ENCODE assay signal across 25 cellular contexts in the genomic region with DNA sequence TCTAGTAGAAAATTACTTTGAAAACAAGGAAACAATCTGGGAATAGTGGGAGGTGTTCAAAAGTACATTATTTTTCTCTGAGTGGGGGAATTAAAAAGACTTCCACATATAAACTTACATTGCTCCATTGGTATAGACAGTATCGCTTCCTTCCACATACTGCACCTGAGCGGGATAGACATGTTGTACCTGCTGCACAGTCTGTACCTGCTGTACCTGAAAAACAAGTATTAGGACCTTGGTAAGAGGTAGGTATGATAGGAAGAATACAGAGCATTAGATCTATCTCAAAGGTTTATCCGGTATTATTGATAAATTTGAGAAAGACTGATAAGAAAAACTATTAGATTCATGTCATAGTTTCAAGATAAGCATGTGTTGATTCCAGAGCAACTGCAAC.
DNase-seq lines count a peak whose midpoint lies in the region; ATAC-seq, FAIRE-seq and TF ChIP-seq lines count a peak whose summit lies in the region.
"Had no signal": no experiment of that assay in that cellular context is flagged by ENCODE, and none has a peak within 500 bp of the region (broad histone marks: within the 10 kb centered on the region; RNA-seq: fewer than 3 reads in every experiment).

No MANE protein-coding gene starts in this region.

- ATAC-seq in body of pancreas (peak; percentile 83), pancreas (peak in 3 of 4 donors; percentile 34 to 93 (median 67)), aorta (ENCODE audit: low FRiP score) (no peak)
- ATAC-seq: A549 had no signal

- H2BK5ac ChIP-seq in mesenchymal stem cell (ENCODE audit: low read depth, low read length, poor library complexity, severe bottlenecking) (no peak overlapping the region), neuronal stem cell (ENCODE audit: low read length) (no peak overlapping the region)

- TF ChIP-seq POLR2A in body of pancreas (IDR thresholded peaks at IDR 0.05): no peak

- 46 to 48% methylated on average over 3 of the region's 3 CpGs for WGBS in body of pancreas, 2 donors
- WGBS in pancreas, 2 donors: 52 to 53% methylated on average over 3 of the region's 3 CpGs
- 100% methylated on average over 2 of the region's 3 CpGs for WGBS in mesenchymal stem cell
- WGBS in aorta, 2 donors: 96% methylated on average over 3 of the region's 3 CpGs
- WGBS in neuronal stem cell (ENCODE audit: extremely low coverage in 2 of 2, insufficient read length in 2 of 2, insufficient replicate concordance in 1 of 2), 2 donors: no CpG with 5 or more reads among the region's 3 CpGs

- peak; percentile 58 for DNase-seq in LNCaP clone FGC (ENCODE audit: low read depth)
- peak in 1 of 4 donors; percentile 42 for DNase-seq in body of pancreas
- DNase-seq in pancreas: no peak
- DNase-seq in mesenchymal stem cell: no peak
- DNase-seq in aorta: no peak
- DNase-seq in neuronal stem cell (ENCODE audit: low spot score): no peak
- no peak for DNase-seq in NCI-H2196 treated with DMSO at 0.1 percent for 48 hours (lab: John Stamatoyannopoulos, UW; ENCODE audit: unreplicated experiment)
- DNase-seq: 8988T; ACHN; AML-193; BE2C; CD4-positive, alpha-beta T cell; CD8-positive, alpha-beta memory T cell; DMS153; DMS79; EL; GDM1; GM23248; H7; HCEC 1CT had no signal

- H2AK5ac ChIP-seq in mesenchymal stem cell (ENCODE audit: low read length, severe bottlenecking) (no peak overlapping the region), neuronal stem cell (ENCODE audit: low read depth, low read length) (no peak overlapping the region)

- no peak overlapping the region for H3K4me3 ChIP-seq in LNCaP clone FGC (ENCODE audit: low read depth, low read length)
- no peak overlapping the region for H3K4me3 ChIP-seq in body of pancreas
- H3K4me3 ChIP-seq in pancreas: no peak overlapping the region
- no peak overlapping the region for H3K4me3 ChIP-seq in mesenchymal stem cell (ENCODE audit: insufficient read depth in 1 of 2, low read depth in 1 of 2, low read length in 2 of 2)
- no peak overlapping the region for H3K4me3 ChIP-seq in aorta (ENCODE audit: low read length in 2 of 2)
- H3K4me3 ChIP-seq in neuronal stem cell (ENCODE audit: low read length in 2 of 2): no peak overlapping the region
- H3K4me3 ChIP-seq: A549; BLaER1 treated with 17β-estradiol and CSF1 and Interleukin-3, amounts not matched to agents 10 nM and 100 nM; GM23248 had no signal

- H3K14ac ChIP-seq in mesenchymal stem cell (ENCODE audit: low read length in 2 of 2) (no peak overlapping the region), neuronal stem cell (ENCODE audit: low read length) (no peak overlapping the region)

- H3K4ac ChIP-seq in mesenchymal stem cell (ENCODE audit: low read depth in 1 of 2, low read length in 2 of 2): no peak overlapping the region
- no peak overlapping the region for H3K4ac ChIP-seq in neuronal stem cell (ENCODE audit: low read length)

- H3K9ac ChIP-seq in mesenchymal stem cell (ENCODE audit: low read length) (no peak overlapping the region), neuronal stem cell (ENCODE audit: low read depth, low read length, poor library complexity) (no peak overlapping the region)
- H3K9ac ChIP-seq: BLaER1 treated with 17β-estradiol and CSF1 and Interleukin-3, amounts not matched to agents 10 nM and 100 nM; GM23248 had no signal

- H3K36me3 ChIP-seq in body of pancreas (replicated peaks in 1 of 2; ENCODE audit: insufficient read depth in 1 of 2, low read depth in 2 of 2): no peaks in the 10 kb centered on the region
- H3K36me3 ChIP-seq in pancreas: no peaks in the 10 kb centered on the region
- no peaks in the 10 kb centered on the region for H3K36me3 ChIP-seq in mesenchymal stem cell (ENCODE audit: control insufficient read depth in 1 of 2, insufficient read depth in 2 of 2, low read depth in 1 of 2, low read length in 2 of 2)
- no peaks in the 10 kb centered on the region for H3K36me3 ChIP-seq in aorta (ENCODE audit: control insufficient read depth in 1 of 2, insufficient read depth in 2 of 2, low read length in 1 of 2)
- H3K36me3 ChIP-seq in neuronal stem cell (replicated peaks in 1 of 2; ENCODE audit: control insufficient read depth in 2 of 2, insufficient read depth in 2 of 2, low read length in 2 of 2): peaks cover 0 to 10% of the 10 kb centered on the region in 2 donors
- H3K36me3 ChIP-seq: BE2C had no signal

- H3K18ac ChIP-seq in mesenchymal stem cell (ENCODE audit: low read depth in 1 of 2, low read length in 2 of 2): no peak overlapping the region
- H3K18ac ChIP-seq in neuronal stem cell (ENCODE audit: low read length): no peak overlapping the region

- intact Hi-C loops in body of pancreas (cut with DNase I): no loop called here
- intact Hi-C loops in pancreas (cut with DNase I): no loop called here
- intact Hi-C loops in aorta (cut with DNase I): no loop called here

- H3K4me2 ChIP-seq in mesenchymal stem cell (ENCODE audit: low read length, poor library complexity, severe bottlenecking) (no peak overlapping the region), neuronal stem cell (ENCODE audit: insufficient read depth, low read length, poor library complexity, severe bottlenecking) (no peak overlapping the region)
- H3K4me2 ChIP-seq: A549; BLaER1 treated with 17β-estradiol and CSF1 and Interleukin-3, amounts not matched to agents 10 nM and 100 nM had no signal

- H3K27ac ChIP-seq in body of pancreas: no peak overlapping the region
- no peak overlapping the region for H3K27ac ChIP-seq in pancreas
- no peak overlapping the region for H3K27ac ChIP-seq in mesenchymal stem cell (ENCODE audit: low read length, poor library complexity, severe bottlenecking)
- H3K27ac ChIP-seq in aorta (ENCODE audit: low read depth in 1 of 2, low read length in 2 of 2): no peak overlapping the region
- H3K27ac ChIP-seq in neuronal stem cell (replicated peaks; ENCODE audit: low read length): no peak overlapping the region
- H3K27ac ChIP-seq: A549; BLaER1 treated with 17β-estradiol and CSF1 and Interleukin-3, amounts not matched to agents 10 nM and 100 nM; GM23248 had no signal

- peaks cover 10% of the 10 kb centered on the region for H3K4me1 ChIP-seq in body of pancreas
- no peaks in the 10 kb centered on the region for H3K4me1 ChIP-seq in pancreas
- no peaks in the 10 kb centered on the region for H3K4me1 ChIP-seq in mesenchymal stem cell (ENCODE audit: control insufficient read depth, insufficient read depth, low read depth, low read length)
- H3K4me1 ChIP-seq in aorta (ENCODE audit: control insufficient read depth in 1 of 2, insufficient read depth in 2 of 2, low read length in 2 of 2): no peaks in the 10 kb centered on the region
- peaks cover 5 to 7% of the 10 kb centered on the region in 2 donors for H3K4me1 ChIP-seq in neuronal stem cell (ENCODE audit: control insufficient read depth in 2 of 2, insufficient read depth in 1 of 2, low read depth in 1 of 2, low read length in 2 of 2)
- H3K4me1 ChIP-seq: A549 had no signal

- FAIRE-seq in pancreas (lab: Jason Lieb, UNC): no peak
- FAIRE-seq: A549, GM12891, GM19239, H1 had no signal

- no peak overlapping the region for H2BK120ac ChIP-seq in mesenchymal stem cell (ENCODE audit: low read depth, low read length)
- H2BK120ac ChIP-seq in neuronal stem cell (ENCODE audit: low read depth, low read length): no peak overlapping the region

- no peaks in the 10 kb centered on the region for H3K9me3 ChIP-seq in body of pancreas
- H3K9me3 ChIP-seq in pancreas: no peaks in the 10 kb centered on the region
- no peaks in the 10 kb centered on the region for H3K9me3 ChIP-seq in mesenchymal stem cell (ENCODE audit: control insufficient read depth, low read length)
- no peaks in the 10 kb centered on the region for H3K9me3 ChIP-seq in aorta (ENCODE audit: control insufficient read depth, low read length)
- H3K9me3 ChIP-seq in neuronal stem cell (replicated peaks in 1 of 2; ENCODE audit: control insufficient read depth in 2 of 2, insufficient read depth in 1 of 2, low read depth in 1 of 2, low read length in 2 of 2): peaks cover 0 to 6% of the 10 kb centered on the region in 2 donors
- H3K9me3 ChIP-seq: A549, BE2C had no signal

- TF ChIP-seq CTCF in LNCaP clone FGC (IDR thresholded peaks at IDR 0.05; ENCODE audit: control insufficient read depth, extremely low read depth, insufficient read depth): no peak
- no peak for TF ChIP-seq CTCF in body of pancreas (IDR thresholded peaks at IDR 0.05)
- TF ChIP-seq CTCF in pancreas (IDR thresholded peaks at IDR 0.05): no peak

- H2BK15ac ChIP-seq in mesenchymal stem cell (ENCODE audit: low read depth, poor library complexity, severe bottlenecking) (no peak overlapping the region), neuronal stem cell (ENCODE audit: low read length) (no peak overlapping the region)

- H3K79me1 ChIP-seq in mesenchymal stem cell (replicated peaks; ENCODE audit: low read length, poor library complexity, severe bottlenecking): no peaks in the 10 kb centered on the region
- H3K79me1 ChIP-seq in neuronal stem cell (ENCODE audit: low read depth, low read length): no peaks in the 10 kb centered on the region

- no peak overlapping the region for H2AFZ ChIP-seq in mesenchymal stem cell (ENCODE audit: low read depth, low read length)
- H2AFZ ChIP-seq in neuronal stem cell (ENCODE audit: low read length): no peak overlapping the region
- H2AFZ ChIP-seq: GM23248 had no signal

- H3K23ac ChIP-seq in mesenchymal stem cell (ENCODE audit: low read length in 2 of 2): no peak overlapping the region
- H3K23ac ChIP-seq in neuronal stem cell (ENCODE audit: low read depth, low read length, poor library complexity): no peak overlapping the region

- H3K27me3 ChIP-seq in body of pancreas: no peaks in the 10 kb centered on the region
- no peaks in the 10 kb centered on the region for H3K27me3 ChIP-seq in pancreas
- H3K27me3 ChIP-seq in mesenchymal stem cell (ENCODE audit: control insufficient read depth in 1 of 2, insufficient read depth in 1 of 2, low read length in 2 of 2): no peaks in the 10 kb centered on the region
- no peaks in the 10 kb centered on the region for H3K27me3 ChIP-seq in aorta (ENCODE audit: control insufficient read depth in 1 of 2, insufficient read depth in 2 of 2, low read length in 1 of 2)
- no peaks in the 10 kb centered on the region for H3K27me3 ChIP-seq in neuronal stem cell (ENCODE audit: control insufficient read depth in 3 of 3, insufficient read depth in 3 of 3, low read depth in 1 of 3, low read length in 3 of 3)
- H3K27me3 ChIP-seq: BE2C; BLaER1 treated with 17β-estradiol and CSF1 and Interleukin-3, amounts not matched to agents 10 nM and 100 nM had no signal

- H4K91ac ChIP-seq in mesenchymal stem cell (ENCODE audit: low read length): no peak overlapping the region
- H4K91ac ChIP-seq in neuronal stem cell (ENCODE audit: low read depth, low read length, poor library complexity): no peak overlapping the region

- H2BK12ac ChIP-seq in mesenchymal stem cell (ENCODE audit: low read length in 2 of 2) (no peak overlapping the region), neuronal stem cell (ENCODE audit: low read length) (no peak overlapping the region)

- H4K8ac ChIP-seq in mesenchymal stem cell (ENCODE audit: low read length) (no peak overlapping the region), neuronal stem cell (ENCODE audit: low read depth, low read length) (no peak overlapping the region)
